15 cellular contexts compared by ENCODE assay signal in the genomic region with DNA sequence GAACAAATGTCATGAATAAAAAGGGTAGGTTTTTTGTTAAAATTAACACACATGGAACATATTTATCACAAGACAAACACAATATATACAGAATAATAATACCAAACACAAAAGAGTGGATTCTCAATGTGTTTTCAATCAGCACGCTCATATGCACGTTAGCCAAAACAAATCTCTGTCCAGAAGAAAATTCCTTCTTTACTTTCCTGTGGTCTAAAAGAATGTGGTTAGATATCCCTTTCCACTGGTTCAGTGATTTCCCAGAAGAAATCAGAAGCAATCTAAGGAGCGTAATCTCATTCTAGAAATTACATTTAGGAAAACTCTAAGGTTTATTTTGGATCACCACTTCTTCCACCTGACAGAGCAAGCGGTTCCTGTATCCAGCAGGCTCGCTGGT.
"Had no signal": no experiment of that assay in that cellular context is flagged by ENCODE, and none has a peak within 500 bp of the region (broad histone marks: within the 10 kb centered on the region; RNA-seq: fewer than 3 reads in every experiment).

No MANE protein-coding gene starts in this region.

- ATAC-seq: activated CD4-positive, alpha-beta T cell treated with anti-CD3 and anti-CD28 coated beads for 36 hours; activated naive CD8-positive, alpha-beta T cell treated with anti-CD3 and anti-CD28 coated beads, Interleukin-2, amount 50 U/mL, for 24 hours; activated T-cell treated with anti-CD3 and anti-CD28 coated beads, Interleukin-2, amount 50 U/mL, for 72 hours; right lobe of liver; T-cell had no signal

- H3K4me3 ChIP-seq: prostate gland, right lobe of liver had no signal

- DNase-seq: activated CD4-positive, alpha-beta memory T cell treated with anti-CD3 and anti-CD28 coated beads, Interleukin-2, amount 10 ng/mL, durations not matched to agents 7 days and 5 days; activated CD4-positive, alpha-beta T cell treated with anti-CD3 and anti-CD28 coated beads for 36 hours; activated CD8-positive, alpha-beta memory T cell treated with anti-CD3 and anti-CD28 coated beads, Interleukin-2, amount 50 U/mL, for 4 hours; activated naive CD4-positive, alpha-beta T cell treated with Interleukin-2 at 50 U/mL for 16 hours; activated naive CD8-positive, alpha-beta T cell treated with anti-CD3 and anti-CD28 coated beads, Interleukin-2, amount 50 U/mL, for 24 hours; activated T-cell treated with anti-CD3 and anti-CD28 coated beads, Interleukin-2, amount 50 U/mL, for 72 hours; glutamatergic neuron; immature natural killer cell; occipital lobe; right lobe of liver; stimulated activated CD4-positive, alpha-beta T cell treated with anti-CD3 and anti-CD28 coated beads, Interleukin-12 subunit alpha, Interleukin-12 subunit beta, amount 100 ng/mL, for 4 hours; stimulated activated naive CD4-positive, alpha-beta T cell treated with Interleukin-2 at 50 U/mL for 16 hours; T-cell; WERI-Rb-1 had no signal
